ENCODE assay signal across 6 cellular contexts in the genomic region with DNA sequence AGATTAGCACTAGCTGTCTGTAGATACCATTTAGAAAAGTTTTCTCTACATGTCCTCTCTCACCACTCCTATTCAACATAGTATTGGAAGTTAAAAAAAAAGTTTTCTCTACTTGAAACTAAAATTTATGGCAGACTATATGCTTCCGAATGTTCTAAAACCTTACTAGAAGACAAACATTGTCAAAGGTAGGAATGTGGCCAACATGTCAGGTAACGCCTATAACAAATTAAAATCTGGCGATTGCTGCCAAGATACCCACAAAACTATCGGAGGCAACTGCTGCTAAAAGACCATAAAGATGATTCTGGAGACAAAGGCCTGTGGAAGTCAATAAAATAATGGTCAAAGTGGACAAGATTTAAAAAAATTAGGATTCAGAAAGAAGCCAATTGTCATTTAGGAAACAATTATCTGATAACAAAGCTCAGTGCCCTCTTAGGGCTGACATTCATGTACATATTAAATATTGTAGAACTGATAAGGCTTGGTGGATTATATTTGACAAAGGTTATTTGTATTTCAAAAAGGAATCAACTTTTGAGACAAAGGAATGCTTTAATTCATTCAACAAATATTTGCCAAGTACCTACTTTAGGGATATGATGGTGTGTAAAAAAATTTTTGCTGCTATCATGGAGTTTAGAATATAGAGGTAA. TPM values are rescaled to one million over a fixed set of nuclear protein-coding genes. Genes with fewer than 3 reads are reported as not detected.
"Had no signal": no experiment of that assay in that cellular context is flagged by ENCODE, and none has a peak within 500 bp of the region (broad histone marks: within the 10 kb centered on the region; RNA-seq: fewer than 3 reads in every experiment).

No MANE protein-coding gene starts in this region.

- ATAC-seq: HepG2, K562 had no signal

- H3K4me3 Mint-ChIP-seq: IgD-negative memory B cell had no signal

- H3K4me1 Mint-ChIP-seq: IgD-negative memory B cell had no signal

- H3K27ac Mint-ChIP-seq: IgD-negative memory B cell had no signal

- H3K36me3 Mint-ChIP-seq: IgD-negative memory B cell had no signal

- H3K4me3 ChIP-seq: K562 had no signal

- H3K9me3 Mint-ChIP-seq: IgD-negative memory B cell had no signal

- DNase-seq: IMR-90, KBM-7 had no signal

RNA-seq across cellular contexts. Expression of a gene that starts 52.7 kb away (rescaled TPM):
- total RNA-seq: HT1080, K562 had no signal

RNA-seq across cellular contexts. Expression of a gene that starts 53.1 kb away (rescaled TPM):
- total RNA-seq: K562 had no signal
